17 cellular contexts compared by ENCODE assay signal in genomic region chr6:88636871-88637270, GRCh38.
DNase-seq lines count a peak whose midpoint lies in the region; ATAC-seq and TF ChIP-seq lines count a peak whose summit lies in the region.
"Had no signal": no experiment of that assay in that cellular context is flagged by ENCODE, and none has a peak within 500 bp of the region (broad histone marks: within the 10 kb centered on the region; RNA-seq: fewer than 3 reads in every experiment).

No MANE protein-coding gene starts in this region.

- H2AFZ ChIP-seq in SU-DHL-6 (ENCODE audit: low read depth, low read length, severe bottlenecking) = no peak overlapping the region
- no peak overlapping the region for H2AFZ ChIP-seq in mesenchymal stem cell (ENCODE audit: low read depth, low read length)

- H4K8ac ChIP-seq in mesenchymal stem cell (ENCODE audit: low read length) = no peak overlapping the region

- no peak overlapping the region for H2BK12ac ChIP-seq in mesenchymal stem cell (ENCODE audit: low read length in 2 of 2)

- peak overlapping the region; percentile 75 for H3K4me2 ChIP-seq in DOHH2 (ENCODE audit: low read length)
- H3K4me2 ChIP-seq in SU-DHL-6 (ENCODE audit: low read depth, low read length, poor library complexity, severe bottlenecking) = peak overlapping the region; percentile 76
- no peak overlapping the region for H3K4me2 ChIP-seq in mesenchymal stem cell (ENCODE audit: low read length, poor library complexity, severe bottlenecking)
- H3K4me2 ChIP-seq: A549 had no signal

- no peak overlapping the region for H2BK120ac ChIP-seq in mesenchymal stem cell (ENCODE audit: low read depth, low read length)

- H3K9me3 ChIP-seq in DOHH2 (ENCODE audit: control insufficient read depth, insufficient read depth, low read length) (no peaks in the 10 kb centered on the region), SU-DHL-6 (ENCODE audit: insufficient read depth, low read length) (no peaks in the 10 kb centered on the region), mesenchymal stem cell (ENCODE audit: control insufficient read depth, low read length) (no peaks in the 10 kb centered on the region), right atrium auricular region (no peaks in the 10 kb centered on the region)
- H3K9me3 ChIP-seq: A549 had no signal

- H3K27ac Mint-ChIP-seq in nephron = peak overlapping the region in 2 of 3 experiments; percentile 37 to 49
- H3K27ac Mint-ChIP-seq: CD14-positive monocyte; CD8-positive, alpha-beta T cell; HFFc6 had no signal

- H3K79me1 ChIP-seq in mesenchymal stem cell (replicated peaks; ENCODE audit: low read length, poor library complexity, severe bottlenecking) = peaks cover 5% of the 10 kb centered on the region

- no peak overlapping the region for H3K23ac ChIP-seq in mesenchymal stem cell (ENCODE audit: low read length in 2 of 2)

- no peaks in the 10 kb centered on the region for H4K20me1 ChIP-seq in DOHH2 (ENCODE audit: control insufficient read depth, insufficient read depth, low read depth, low read length)
- no peaks in the 10 kb centered on the region for H4K20me1 ChIP-seq in SU-DHL-6 (ENCODE audit: low read depth, low read length)

- no peaks in the 10 kb centered on the region for H3K9me2 ChIP-seq in DOHH2 (replicated peaks; ENCODE audit: control insufficient read depth, low read length)
- no peaks in the 10 kb centered on the region for H3K9me2 ChIP-seq in SU-DHL-6 (replicated peaks; ENCODE audit: insufficient read depth, low read length)

- no peak overlapping the region for H3K14ac ChIP-seq in mesenchymal stem cell (ENCODE audit: low read length in 2 of 2)

- ATAC-seq in HG02571 (IDR thresholded peaks at IDR 0.05; ENCODE audit: unreplicated experiment) (no peak), GM18505 (IDR thresholded peaks at IDR 0.05; ENCODE audit: unreplicated experiment) (no peak)
- ATAC-seq: A549; CD8-positive, alpha-beta T cell; GM12878 had no signal

- DNase-seq in NCI-H2171 treated with DMSO at 0.1 percent for 48 hours (lab: John Stamatoyannopoulos, UW) (peak; percentile 72), mesenchymal stem cell (no peak), right atrium auricular region (ENCODE audit: low spot score) (no peak)
- DNase-seq: CD8-positive, alpha-beta T cell; COR-L47; HCEC 1CT; HFFc6; IMR-90; KBM-7 had no signal

- no peak for TF ChIP-seq POLR2A in GM18505 (IDR thresholded peaks at IDR 0.05; ENCODE audit: borderline replicate concordance, extremely low read depth, insufficient read depth, insufficient read length)

- H3K4me3 ChIP-seq in DOHH2 (ENCODE audit: low read length) (peak overlapping the region; percentile 49; the same call in 1 of the 2 replicates), SU-DHL-6 (ENCODE audit: insufficient read depth, low read length, poor library complexity, severe bottlenecking) (peak overlapping the region; percentile 26), mesenchymal stem cell (ENCODE audit: insufficient read depth in 1 of 2, low read depth in 1 of 2, low read length in 2 of 2) (no peak overlapping the region), right atrium auricular region (no peak overlapping the region)
- H3K4me3 ChIP-seq: A549, GM12878 had no signal

- peaks cover 22% of the 10 kb centered on the region for H3K79me2 ChIP-seq in DOHH2 (ENCODE audit: control insufficient read depth, low read length)
- peaks cover 91% of the 10 kb centered on the region for H3K79me2 ChIP-seq in SU-DHL-6 (ENCODE audit: insufficient read depth, low read length)

- H3K27ac ChIP-seq in DOHH2 (ENCODE audit: low read depth, low read length) = peak overlapping the region; percentile 96
- peak overlapping the region; percentile 98 for H3K27ac ChIP-seq in SU-DHL-6 (ENCODE audit: low read depth, low read length)
- no peak overlapping the region for H3K27ac ChIP-seq in mesenchymal stem cell (ENCODE audit: low read length, poor library complexity, severe bottlenecking)
- no peak overlapping the region for H3K27ac ChIP-seq in right atrium auricular region
- H3K27ac ChIP-seq: A549 had no signal

- H3K36me3 ChIP-seq in DOHH2 (ENCODE audit: control insufficient read depth, low read length) (peaks cover 15% of the 10 kb centered on the region), SU-DHL-6 (ENCODE audit: low read length) (no peaks in the 10 kb centered on the region), mesenchymal stem cell (ENCODE audit: control insufficient read depth in 1 of 2, insufficient read depth in 2 of 2, low read depth in 1 of 2, low read length in 2 of 2) (no peaks in the 10 kb centered on the region), right atrium auricular region (no peaks in the 10 kb centered on the region)

- H3K4me1 ChIP-seq in DOHH2 (ENCODE audit: control insufficient read depth, low read length) (peaks cover 98% of the 10 kb centered on the region), mesenchymal stem cell (ENCODE audit: control insufficient read depth, insufficient read depth, low read depth, low read length) (peaks cover under 1% of the 10 kb centered on the region), right atrium auricular region (no peaks in the 10 kb centered on the region)

- TF ChIP-seq CTCF in DOHH2 (IDR thresholded peaks at IDR 0.05; ENCODE audit: low read depth, low read length, poor library complexity, severe bottlenecking) (no peak), SU-DHL-6 (IDR thresholded peaks at IDR 0.05; ENCODE audit: insufficient read depth, low read length, poor library complexity, severe bottlenecking) (no peak), nephron (IDR thresholded peaks at IDR 0.05; ENCODE audit: unreplicated experiment in 3 of 3) (no peak), right atrium auricular region (IDR thresholded peaks at IDR 0.05) (no peak)

- H3K4ac ChIP-seq in mesenchymal stem cell (ENCODE audit: low read depth in 1 of 2, low read length in 2 of 2) = no peak overlapping the region

- H3K27me3 Mint-ChIP-seq in nephron (ENCODE audit: low read depth) = no peaks in the 10 kb centered on the region

- H3K9ac ChIP-seq in SU-DHL-6 (ENCODE audit: low read length) (peak overlapping the region; percentile 60), mesenchymal stem cell (ENCODE audit: low read length) (no peak overlapping the region)

- no peaks in the 10 kb centered on the region for H3K36me3 Mint-ChIP-seq in nephron (ENCODE audit: low read depth)

- H3F3A ChIP-seq in DOHH2 (ENCODE audit: control insufficient read depth, insufficient read depth) = peaks cover 48% of the 10 kb centered on the region
- peaks cover 89% of the 10 kb centered on the region for H3F3A ChIP-seq in SU-DHL-6 (ENCODE audit: insufficient read depth)

- H2BK15ac ChIP-seq in mesenchymal stem cell (ENCODE audit: low read depth, poor library complexity, severe bottlenecking) = no peak overlapping the region

- no peak overlapping the region for H3K4me3 Mint-ChIP-seq in nephron
- H3K4me3 Mint-ChIP-seq: CD14-positive monocyte; CD8-positive, alpha-beta T cell; HFFc6 had no signal

- H3K9me3 Mint-ChIP-seq in nephron = no peaks in the 10 kb centered on the region
- H3K9me3 Mint-ChIP-seq: CD14-positive monocyte; CD8-positive, alpha-beta T cell; HFFc6 had no signal

- H3K18ac ChIP-seq in mesenchymal stem cell (ENCODE audit: low read depth in 1 of 2, low read length in 2 of 2) = no peak overlapping the region

- no peak overlapping the region for H4K91ac ChIP-seq in mesenchymal stem cell (ENCODE audit: low read length)

- peaks cover 6% of the 10 kb centered on the region for H3K4me1 Mint-ChIP-seq in nephron

- no peak overlapping the region for H2BK5ac ChIP-seq in mesenchymal stem cell (ENCODE audit: low read depth, low read length, poor library complexity, severe bottlenecking)

- H3K27me3 ChIP-seq in DOHH2 (ENCODE audit: control insufficient read depth, low read length) = no peaks in the 10 kb centered on the region
- H3K27me3 ChIP-seq in SU-DHL-6 (ENCODE audit: low read length) = no peaks in the 10 kb centered on the region
- no peaks in the 10 kb centered on the region for H3K27me3 ChIP-seq in mesenchymal stem cell (ENCODE audit: control insufficient read depth in 1 of 2, insufficient read depth in 1 of 2, low read length in 2 of 2)
- H3K27me3 ChIP-seq in right atrium auricular region = no peaks in the 10 kb centered on the region

- H2AK5ac ChIP-seq in mesenchymal stem cell (ENCODE audit: low read length, severe bottlenecking) = no peak overlapping the region

Comparison
In these comparisons a context has a peak if more than half of its experiments do, and no peak if none do; other contexts are left out.
1. H3K27ac ChIP-seq: peak in DOHH2 (single experiment) and SU-DHL-6 (single experiment); none in mesenchymal stem cell (single experiment) and right atrium auricular region (0 of 2).
2. H3K4me3 ChIP-seq: peak in DOHH2 (single experiment) and SU-DHL-6 (single experiment); none in mesenchymal stem cell (0 of 2) and right atrium auricular region (0 of 2).